ENCODE assay signal across 1 cellular context in the genomic region with DNA sequence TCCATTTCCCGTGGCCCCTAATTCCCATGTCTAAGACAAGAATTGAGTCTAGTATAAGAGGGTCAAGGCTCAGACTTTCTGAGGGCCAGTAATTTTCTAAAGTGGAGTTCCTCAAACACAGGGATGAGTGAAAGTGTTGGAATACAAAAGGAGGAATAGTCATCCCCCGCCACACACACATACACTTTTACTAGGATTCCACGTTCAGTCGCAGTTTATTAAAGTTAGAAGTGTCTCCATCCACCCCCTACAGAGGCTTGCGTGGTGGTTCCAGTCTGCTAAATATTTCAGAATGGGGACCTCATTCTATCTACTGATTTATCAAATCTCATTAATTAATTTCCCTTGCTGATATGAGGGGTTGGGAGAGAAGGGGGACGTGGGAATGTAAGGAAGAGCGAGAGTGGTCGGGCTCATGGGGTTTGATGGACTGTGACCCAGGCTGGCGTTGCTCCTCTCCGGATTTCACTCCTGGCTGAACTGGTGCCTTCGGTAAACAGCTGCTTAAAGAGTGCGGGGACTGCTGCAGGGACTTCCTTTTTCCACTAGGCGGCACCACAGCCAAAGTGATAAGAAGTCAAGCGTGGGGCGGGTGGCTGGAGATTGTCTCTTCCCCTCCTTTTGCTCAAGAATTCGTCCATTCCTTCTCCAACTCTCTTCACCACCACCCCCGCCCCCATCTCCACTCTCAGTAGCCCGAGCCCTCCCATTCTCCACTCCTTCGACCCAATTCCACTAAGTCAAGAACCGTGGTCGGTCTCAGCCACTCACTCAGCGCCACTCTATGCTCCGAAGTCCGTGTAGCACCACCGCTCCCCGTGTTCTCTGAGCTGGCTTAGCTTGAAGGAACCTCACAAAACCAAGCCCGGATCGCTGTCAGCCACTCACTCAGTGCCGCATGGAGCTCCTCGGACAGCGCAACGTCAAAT.
TF ChIP-seq lines count a peak whose summit lies in the region.

No MANE protein-coding gene starts in this region.

TF ChIP-seq in IMR-90, 13 proteins besides CTCF, POLR2A, EP300 and RAD21:
- TF ChIP-seq CEBPB (IDR thresholded peaks at IDR 0.05; ENCODE audit: low read depth, low read length) (no peak), RFX5 (IDR thresholded peaks at IDR 0.05; ENCODE audit: low read depth, low read length) (no peak), MAZ (IDR thresholded peaks at IDR 0.05; ENCODE audit: borderline replicate concordance, low read depth, low read length) (peak; percentile 67), CHD1 (IDR thresholded peaks at IDR 0.05; ENCODE audit: low read depth, low read length) (no peak), RCOR1 (IDR thresholded peaks at IDR 0.05; ENCODE audit: insufficient replicate concordance, low read length) (no peak), SMC3 (IDR thresholded peaks at IDR 0.05; ENCODE audit: low read depth, low read length) (peak; percentile 53), BHLHE40 (IDR thresholded peaks at IDR 0.05; ENCODE audit: low read depth, low read length) (no peak), FOS (IDR thresholded peaks at IDR 0.05; ENCODE audit: low read depth, low read length) (no peak), MAFK (IDR thresholded peaks at IDR 0.05; ENCODE audit: low read depth, low read length) (no peak), NFE2L2 (IDR thresholded peaks at IDR 0.05; ENCODE audit: low read depth, low read length) (no peak), MXI1 (IDR thresholded peaks at IDR 0.05; ENCODE audit: borderline replicate concordance, low read depth, low read length) (no peak)
- TF ChIP-seq, protein P1, sequence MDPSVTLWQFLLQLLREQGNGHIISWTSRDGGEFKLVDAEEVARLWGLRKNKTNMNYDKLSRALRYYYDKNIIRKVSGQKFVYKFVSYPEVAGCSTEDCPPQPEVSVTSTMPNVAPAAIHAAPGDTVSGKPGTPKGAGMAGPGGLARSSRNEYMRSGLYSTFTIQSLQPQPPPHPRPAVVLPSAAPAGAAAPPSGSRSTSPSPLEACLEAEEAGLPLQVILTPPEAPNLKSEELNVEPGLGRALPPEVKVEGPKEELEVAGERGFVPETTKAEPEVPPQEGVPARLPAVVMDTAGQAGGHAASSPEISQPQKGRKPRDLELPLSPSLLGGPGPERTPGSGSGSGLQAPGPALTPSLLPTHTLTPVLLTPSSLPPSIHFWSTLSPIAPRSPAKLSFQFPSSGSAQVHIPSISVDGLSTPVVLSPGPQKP (IDR thresholded peaks at IDR 0.05; ENCODE audit: borderline replicate concordance, low read depth, low read length): no peak
- TF ChIP-seq, protein P2, sequence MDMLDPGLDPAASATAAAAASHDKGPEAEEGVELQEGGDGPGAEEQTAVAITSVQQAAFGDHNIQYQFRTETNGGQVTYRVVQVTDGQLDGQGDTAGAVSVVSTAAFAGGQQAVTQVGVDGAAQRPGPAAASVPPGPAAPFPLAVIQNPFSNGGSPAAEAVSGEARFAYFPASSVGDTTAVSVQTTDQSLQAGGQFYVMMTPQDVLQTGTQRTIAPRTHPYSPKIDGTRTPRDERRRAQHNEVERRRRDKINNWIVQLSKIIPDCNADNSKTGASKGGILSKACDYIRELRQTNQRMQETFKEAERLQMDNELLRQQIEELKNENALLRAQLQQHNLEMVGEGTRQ (IDR thresholded peaks at IDR 0.05; ENCODE audit: low read depth, low read length): no peak
